In genomic region chr4:107380836-107381438, GRCh38 we compare ENCODE assay signal across 1 cellular context.
TF ChIP-seq lines count a peak whose summit lies in the region.

No MANE protein-coding gene starts in this region.

TF ChIP-seq in GM23338, 12 proteins besides CTCF, POLR2A, EP300 and RAD21 (continued from another document):
- TF ChIP-seq ZNF462 (CRISPR knock-in tag; IDR thresholded peaks at IDR 0.05) (no peak), POLR2AphosphoS5 (IDR thresholded peaks at IDR 0.05; ENCODE audit: low read depth) (no peak), JUNB (IDR thresholded peaks at IDR 0.05; ENCODE audit: unreplicated experiment) (no peak), REST (IDR thresholded peaks at IDR 0.05; ENCODE audit: unreplicated experiment) (no peak), EZH2phosphoT487 (IDR thresholded peaks at IDR 0.05; ENCODE audit: unreplicated experiment) (no peak), ZNF331 (CRISPR knock-in tag; IDR thresholded peaks at IDR 0.05; ENCODE audit: low read depth) (no peak), EZH2 (IDR thresholded peaks at IDR 0.05; ENCODE audit: low read depth, unreplicated experiment) (no peak), ETS1 (IDR thresholded peaks at IDR 0.05) (no peak), STAT1 (IDR thresholded peaks at IDR 0.05; ENCODE audit: unreplicated experiment) (no peak)
